ENCODE assay signal across 8 cellular contexts in genomic region chr18:53586923-53587322, GRCh38.
"Had no signal": no experiment of that assay in that cellular context is flagged by ENCODE, and none has a peak within 500 bp of the region (broad histone marks: within the 10 kb centered on the region; RNA-seq: fewer than 3 reads in every experiment).

No MANE protein-coding gene starts in this region.

- H3K27ac Mint-ChIP-seq: H9, IgD-negative memory B cell had no signal

- H3K27ac ChIP-seq: GM23248, HL-60 had no signal

- H3K4me1 Mint-ChIP-seq: H9, IgD-negative memory B cell had no signal

- H3K4me3 ChIP-seq: GM23248 had no signal

- H3K36me3 Mint-ChIP-seq: IgD-negative memory B cell had no signal

- H3K4me3 Mint-ChIP-seq: H9, IgD-negative memory B cell had no signal

- H3K27me3 Mint-ChIP-seq: IgD-negative memory B cell had no signal

- ATAC-seq: HepG2 had no signal

- DNase-seq: GM23248, GOT3, H9, HCEC 1CT, KBM-7 had no signal

- H2AFZ ChIP-seq: GM23248 had no signal

- H3K9ac ChIP-seq: GM23248 had no signal
